Comparison of ENCODE assay signal across 1 cellular context in genomic region chr10:84563355-84563754, GRCh38.
TF ChIP-seq lines count a peak whose summit lies in the region.

No MANE protein-coding gene starts in this region.

TF ChIP-seq in GM23338, 12 proteins besides CTCF, POLR2A, EP300 and RAD21 (continued from another document):
- no peak for TF ChIP-seq REST (IDR thresholded peaks at IDR 0.05; ENCODE audit: unreplicated experiment)
- TF ChIP-seq ZNF114 (CRISPR knock-in tag; IDR thresholded peaks at IDR 0.05): no peak
- TF ChIP-seq POLR2AphosphoS5 (IDR thresholded peaks at IDR 0.05; ENCODE audit: low read depth): no peak
- TF ChIP-seq ZNF462 (CRISPR knock-in tag; IDR thresholded peaks at IDR 0.05): no peak
